Comparison of ENCODE assay signal across 1 cellular context in the genomic region with DNA sequence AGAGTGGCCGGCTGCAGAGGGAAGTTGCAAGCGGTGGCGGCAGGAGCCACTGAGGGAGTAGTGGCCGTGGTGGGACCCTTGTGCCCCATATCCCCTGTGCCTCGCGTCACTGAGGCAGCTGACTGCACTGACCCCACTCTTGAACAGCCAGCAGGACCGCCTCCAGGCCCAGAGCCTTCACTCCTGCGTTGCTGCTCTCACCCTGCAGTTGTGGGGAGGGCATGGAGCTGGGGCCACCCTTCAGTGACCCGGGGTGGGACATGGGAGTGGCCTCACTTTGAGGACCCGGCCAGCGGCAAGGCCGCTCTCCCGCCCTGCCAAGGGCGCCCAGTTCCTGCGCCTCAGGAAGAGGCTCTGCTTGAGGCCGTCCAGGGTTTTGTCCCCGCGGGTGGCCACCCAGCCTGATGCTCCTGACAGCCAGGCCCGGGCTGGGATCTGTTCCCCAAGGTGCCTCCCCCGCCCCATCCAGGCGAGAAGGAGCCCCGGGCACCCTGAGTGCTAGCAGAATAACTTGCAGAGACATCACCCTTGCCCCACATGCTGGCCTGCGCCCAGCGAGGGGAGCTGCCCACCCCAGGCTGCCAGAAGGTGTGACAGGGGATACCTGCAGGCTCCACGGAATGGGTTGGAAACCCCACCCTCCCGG.
TF ChIP-seq lines count a peak whose summit lies in the region.

No MANE protein-coding gene starts in this region.

TF ChIP-seq in K562, 482 proteins besides CTCF, POLR2A, EP300 and RAD21:
- TF ChIP-seq KAT7 (CRISPR knock-in tag; IDR thresholded peaks at IDR 0.05; ENCODE audit: borderline replicate concordance) (no peak), MCM3 (IDR thresholded peaks at IDR 0.05) (no peak), MBD2 (IDR thresholded peaks at IDR 0.05; ENCODE audit: borderline replicate concordance, low read depth) (no peak), EHMT2 (IDR thresholded peaks at IDR 0.05) (no peak), LARP7 (IDR thresholded peaks at IDR 0.05) (no peak), GATAD2A (IDR thresholded peaks at IDR 0.05) (no peak), ZNF384 (IDR thresholded peaks at IDR 0.05; ENCODE audit: low read depth, low read length) (no peak), ZNF695 (CRISPR knock-in tag; IDR thresholded peaks at IDR 0.05) (no peak), MEF2D (tag; conservative IDR thresholded peaks at IDR 0.05; ENCODE audit: low read depth) (no peak)
- TF ChIP-seq, protein P1, sequence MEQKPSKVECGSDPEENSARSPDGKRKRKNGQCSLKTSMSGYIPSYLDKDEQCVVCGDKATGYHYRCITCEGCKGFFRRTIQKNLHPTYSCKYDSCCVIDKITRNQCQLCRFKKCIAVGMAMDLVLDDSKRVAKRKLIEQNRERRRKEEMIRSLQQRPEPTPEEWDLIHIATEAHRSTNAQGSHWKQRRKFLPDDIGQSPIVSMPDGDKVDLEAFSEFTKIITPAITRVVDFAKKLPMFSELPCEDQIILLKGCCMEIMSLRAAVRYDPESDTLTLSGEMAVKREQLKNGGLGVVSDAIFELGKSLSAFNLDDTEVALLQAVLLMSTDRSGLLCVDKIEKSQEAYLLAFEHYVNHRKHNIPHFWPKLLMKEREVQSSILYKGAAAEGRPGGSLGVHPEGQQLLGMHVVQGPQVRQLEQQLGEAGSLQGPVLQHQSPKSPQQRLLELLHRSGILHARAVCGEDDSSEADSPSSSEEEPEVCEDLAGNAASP (IDR thresholded peaks at IDR 0.05), result no peak
- TF ChIP-seq, protein P2, sequence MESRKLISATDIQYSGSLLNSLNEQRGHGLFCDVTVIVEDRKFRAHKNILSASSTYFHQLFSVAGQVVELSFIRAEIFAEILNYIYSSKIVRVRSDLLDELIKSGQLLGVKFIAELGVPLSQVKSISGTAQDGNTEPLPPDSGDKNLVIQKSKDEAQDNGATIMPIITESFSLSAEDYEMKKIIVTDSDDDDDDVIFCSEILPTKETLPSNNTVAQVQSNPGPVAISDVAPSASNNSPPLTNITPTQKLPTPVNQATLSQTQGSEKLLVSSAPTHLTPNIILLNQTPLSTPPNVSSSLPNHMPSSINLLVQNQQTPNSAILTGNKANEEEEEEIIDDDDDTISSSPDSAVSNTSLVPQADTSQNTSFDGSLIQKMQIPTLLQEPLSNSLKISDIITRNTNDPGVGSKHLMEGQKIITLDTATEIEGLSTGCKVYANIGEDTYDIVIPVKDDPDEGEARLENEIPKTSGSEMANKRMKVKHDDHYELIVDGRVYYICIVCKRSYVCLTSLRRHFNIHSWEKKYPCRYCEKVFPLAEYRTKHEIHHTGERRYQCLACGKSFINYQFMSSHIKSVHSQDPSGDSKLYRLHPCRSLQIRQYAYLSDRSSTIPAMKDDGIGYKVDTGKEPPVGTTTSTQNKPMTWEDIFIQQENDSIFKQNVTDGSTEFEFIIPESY (CRISPR knock-in tag; IDR thresholded peaks at IDR 0.05), result no peak
